1 cellular context compared by ENCODE assay signal in the genomic region with DNA sequence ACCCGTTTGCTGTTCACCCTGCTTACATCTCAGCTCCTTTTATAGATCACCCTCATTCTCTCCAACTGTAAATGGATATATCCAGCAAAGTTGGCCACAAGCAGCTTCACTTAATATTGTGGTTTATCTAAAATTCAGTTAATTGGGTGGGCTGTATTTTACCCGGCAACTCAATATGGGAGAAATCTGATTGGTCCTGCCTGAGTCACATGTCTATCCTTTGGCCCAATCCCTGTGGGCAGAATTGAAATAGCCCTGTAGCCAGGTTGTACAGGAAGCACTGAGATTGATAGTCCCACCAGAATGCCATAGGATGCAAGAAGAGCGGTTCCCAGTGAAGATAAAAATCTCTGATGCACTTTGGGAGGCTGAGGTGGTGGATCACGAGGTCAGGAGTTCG.
TF ChIP-seq lines count a peak whose summit lies in the region.

No MANE protein-coding gene starts in this region.

TF ChIP-seq in H1, 55 proteins besides CTCF, POLR2A, EP300 and RAD21 (continued from another document):
- TF ChIP-seq, protein P1, sequence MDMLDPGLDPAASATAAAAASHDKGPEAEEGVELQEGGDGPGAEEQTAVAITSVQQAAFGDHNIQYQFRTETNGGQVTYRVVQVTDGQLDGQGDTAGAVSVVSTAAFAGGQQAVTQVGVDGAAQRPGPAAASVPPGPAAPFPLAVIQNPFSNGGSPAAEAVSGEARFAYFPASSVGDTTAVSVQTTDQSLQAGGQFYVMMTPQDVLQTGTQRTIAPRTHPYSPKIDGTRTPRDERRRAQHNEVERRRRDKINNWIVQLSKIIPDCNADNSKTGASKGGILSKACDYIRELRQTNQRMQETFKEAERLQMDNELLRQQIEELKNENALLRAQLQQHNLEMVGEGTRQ (IDR thresholded peaks at IDR 0.05; ENCODE audit: low read length) = peak; percentile 78
- TF ChIP-seq GTF2F1 (IDR thresholded peaks at IDR 0.05; ENCODE audit: borderline replicate concordance, low read depth, low read length) = no peak
- TF ChIP-seq EZH2 (IDR thresholded peaks at IDR 0.05; ENCODE audit: low read depth, low read length, severe bottlenecking) = no peak
- TF ChIP-seq, protein P2, sequence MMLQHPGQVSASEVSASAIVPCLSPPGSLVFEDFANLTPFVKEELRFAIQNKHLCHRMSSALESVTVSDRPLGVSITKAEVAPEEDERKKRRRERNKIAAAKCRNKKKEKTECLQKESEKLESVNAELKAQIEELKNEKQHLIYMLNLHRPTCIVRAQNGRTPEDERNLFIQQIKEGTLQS (IDR thresholded peaks at IDR 0.05; ENCODE audit: insufficient read depth, low read depth, low read length) = no peak
TF ChIP-seq in H1: peak in this region for 2.
